In the genomic region with DNA sequence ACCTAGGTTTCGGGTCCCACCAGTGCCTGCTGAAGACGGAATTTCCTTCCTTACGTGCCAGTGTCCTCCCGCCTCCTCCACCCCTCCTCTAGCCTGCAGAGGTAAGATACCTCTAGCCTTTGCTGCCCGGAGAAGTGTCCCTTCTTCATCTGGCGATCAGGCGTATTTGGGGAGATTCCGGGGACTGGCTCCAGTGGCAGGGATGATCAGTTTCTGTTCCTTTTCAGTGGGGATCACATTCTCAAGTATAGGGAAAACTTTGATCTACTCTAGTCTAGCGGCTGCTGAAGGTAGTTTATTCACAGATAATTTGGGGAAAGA, we compare ENCODE assay signal across 8 cellular contexts. TPM values are rescaled to one million over a fixed set of nuclear protein-coding genes. Genes with fewer than 3 reads are reported as not detected.
DNase-seq lines count a peak whose midpoint lies in the region; ATAC-seq and TF ChIP-seq lines count a peak whose summit lies in the region.

No MANE protein-coding gene starts in this region.

- ATAC-seq in GM18502 (IDR thresholded peaks at IDR 0.05; ENCODE audit: poor library complexity, unreplicated experiment) = no peak

- H3K36me3 Mint-ChIP-seq in activated T-helper 1 cell treated with anti-CD3 and anti-CD28 coated beads, Interleukin-12 subunit alpha, Interleukin-12 subunit beta, Interleukin-2, Interleukin-4 antibody, amounts not matched to agents 30 ng/mL and 10 ng/mL and 1 ng/mL, durations not matched to agents 14 hours and 24 hours and 36 hours (ENCODE audit: low read depth) = no peaks in the 10 kb centered on the region

- H3K9me3 Mint-ChIP-seq in activated T-helper 1 cell treated with anti-CD3 and anti-CD28 coated beads, Interleukin-12 subunit alpha, Interleukin-12 subunit beta, Interleukin-2, Interleukin-4 antibody, amounts not matched to agents 30 ng/mL and 10 ng/mL and 1 ng/mL, durations not matched to agents 14 hours and 24 hours and 36 hours = no peaks in the 10 kb centered on the region

- H3K27ac ChIP-seq in HUES48 (ENCODE audit: low read depth, low read length) (peak overlapping the region; percentile 96), smooth muscle cell (ENCODE audit: low read depth) (peak overlapping the region; percentile 74)

- peak overlapping the region; percentile 94 for H3K4me2 ChIP-seq in smooth muscle cell

- H3K9me3 ChIP-seq in HUES48 (ENCODE audit: control insufficient read depth, insufficient read depth, low read length) (no peaks in the 10 kb centered on the region), iPS-18c (ENCODE audit: control insufficient read depth, insufficient read depth, low read length) (peaks cover 4% of the 10 kb centered on the region), smooth muscle cell (replicated peaks; ENCODE audit: low read depth) (no peaks in the 10 kb centered on the region)

- H2AFZ ChIP-seq in smooth muscle cell (ENCODE audit: low read depth) = peak overlapping the region; percentile 82

- H3F3A ChIP-seq in smooth muscle cell (ENCODE audit: low read depth) = peaks cover 8% of the 10 kb centered on the region

- DNase-seq in DMS79 treated with DMSO at 0.1 percent for 48 hours (lab: John Stamatoyannopoulos, UW) = peak; percentile 34
- DNase-seq in DMS79 (lab: John Stamatoyannopoulos, UW) = no peak
- no peak for DNase-seq in activated T-helper 1 cell treated with anti-CD3 and anti-CD28 coated beads, Interleukin-12 subunit alpha, Interleukin-12 subunit beta, Interleukin-2, Interleukin-4 antibody, amounts not matched to agents 30 ng/mL and 10 ng/mL and 1 ng/mL, durations not matched to agents 14 hours and 24 hours and 36 hours (ENCODE audit: low spot score)
- no peak for DNase-seq in smooth muscle cell (lab: John Stamatoyannopoulos, UW; ENCODE audit: unreplicated experiment)
- DNase-seq in glomerular visceral epithelial cell (ENCODE audit: extremely low spot score) = no peak

- peak overlapping the region; percentile 82 for H3K4me3 ChIP-seq in HUES48 (ENCODE audit: low read depth, low read length)
- peak overlapping the region; percentile 96 for H3K4me3 ChIP-seq in iPS-18c (ENCODE audit: insufficient read depth, low read depth, low read length)
- H3K4me3 ChIP-seq in smooth muscle cell = peak overlapping the region; percentile 82

- H3K36me3 ChIP-seq in HUES48 (ENCODE audit: control insufficient read depth, insufficient read depth, low read length) (no peaks in the 10 kb centered on the region; the same call in 1 of the 2 replicates), smooth muscle cell (ENCODE audit: low read depth) (no peaks in the 10 kb centered on the region)

- 1% methylated on average over 9 of the region's 9 CpGs for WGBS in smooth muscle cell (ENCODE audit: low lambda C conversion rate)

- H4K20me1 ChIP-seq in smooth muscle cell (ENCODE audit: low read depth) = peaks cover 47% of the 10 kb centered on the region

- peak overlapping the region; percentile 94 for H3K4me3 Mint-ChIP-seq in activated T-helper 1 cell treated with anti-CD3 and anti-CD28 coated beads, Interleukin-12 subunit alpha, Interleukin-12 subunit beta, Interleukin-2, Interleukin-4 antibody, amounts not matched to agents 30 ng/mL and 10 ng/mL and 1 ng/mL, durations not matched to agents 14 hours and 24 hours and 36 hours

- no peak for TF ChIP-seq CTCF in smooth muscle cell (IDR thresholded peaks at IDR 0.05; ENCODE audit: borderline replicate concordance, insufficient read depth, poor library complexity, severe bottlenecking)

- H3K4me1 ChIP-seq in HUES48 (ENCODE audit: control insufficient read depth, insufficient read depth, low read length) = peaks cover 6% of the 10 kb centered on the region; the same call in 1 of the 2 replicates
- H3K4me1 ChIP-seq in smooth muscle cell (ENCODE audit: low read depth) = peaks cover 22% of the 10 kb centered on the region

- peaks cover 56% of the 10 kb centered on the region for H3K79me2 ChIP-seq in smooth muscle cell (ENCODE audit: low read depth)

- intact Hi-C loops in activated T-helper 1 cell treated with anti-CD3 and anti-CD28 coated beads, Interleukin-12 subunit alpha, Interleukin-12 subunit beta, Interleukin-2, Interleukin-4 antibody, amounts not matched to agents 30 ng/mL and 10 ng/mL and 1 ng/mL, durations not matched to agents 14 hours and 24 hours and 36 hours (cut with micrococcal nuclease) = loop anchor here (2.0 to 10.0 kb wide), 6 partner anchors 36 to 1230 kb away; a partner anchor contains a TSS

- peak overlapping the region; percentile 88 for H3K9ac ChIP-seq in HUES48 (ENCODE audit: low read depth, low read length)
- peak overlapping the region; percentile 93 for H3K9ac ChIP-seq in smooth muscle cell (ENCODE audit: low read depth)

- H3K4me1 Mint-ChIP-seq in activated T-helper 1 cell treated with anti-CD3 and anti-CD28 coated beads, Interleukin-12 subunit alpha, Interleukin-12 subunit beta, Interleukin-2, Interleukin-4 antibody, amounts not matched to agents 30 ng/mL and 10 ng/mL and 1 ng/mL, durations not matched to agents 14 hours and 24 hours and 36 hours (ENCODE audit: low read depth) = peaks cover 50% of the 10 kb centered on the region

- no peaks in the 10 kb centered on the region for H3K27me3 Mint-ChIP-seq in activated T-helper 1 cell treated with anti-CD3 and anti-CD28 coated beads, Interleukin-12 subunit alpha, Interleukin-12 subunit beta, Interleukin-2, Interleukin-4 antibody, amounts not matched to agents 30 ng/mL and 10 ng/mL and 1 ng/mL, durations not matched to agents 14 hours and 24 hours and 36 hours (ENCODE audit: insufficient read depth)

- H3K27me3 ChIP-seq in HUES48 (ENCODE audit: control insufficient read depth, insufficient read depth, low read length) (no peaks in the 10 kb centered on the region), smooth muscle cell (ENCODE audit: low read depth) (no peaks in the 10 kb centered on the region)

- peak overlapping the region; percentile 81 for H3K27ac Mint-ChIP-seq in activated T-helper 1 cell treated with anti-CD3 and anti-CD28 coated beads, Interleukin-12 subunit alpha, Interleukin-12 subunit beta, Interleukin-2, Interleukin-4 antibody, amounts not matched to agents 30 ng/mL and 10 ng/mL and 1 ng/mL, durations not matched to agents 14 hours and 24 hours and 36 hours

RNA-seq across cellular contexts. Expression of a gene that starts 0.7 kb away (rescaled TPM):
- total RNA-seq in activated T-helper 1 cell treated with anti-CD3 and anti-CD28 coated beads, Interleukin-12 subunit alpha, Interleukin-12 subunit beta, Interleukin-2, Interleukin-4 antibody, amounts not matched to agents 30 ng/mL and 10 ng/mL and 1 ng/mL, durations not matched to agents 14 hours and 24 hours and 36 hours = 44.6 and 51.6 TPM in 2 replicates
- total RNA-seq in smooth muscle cell = 35.9 and 71.8 TPM in 2 replicates
- 17.0 and 18.3 TPM in 2 replicates for polyA plus RNA-seq in smooth muscle cell
